23 cellular contexts compared by ENCODE assay signal in the genomic region with DNA sequence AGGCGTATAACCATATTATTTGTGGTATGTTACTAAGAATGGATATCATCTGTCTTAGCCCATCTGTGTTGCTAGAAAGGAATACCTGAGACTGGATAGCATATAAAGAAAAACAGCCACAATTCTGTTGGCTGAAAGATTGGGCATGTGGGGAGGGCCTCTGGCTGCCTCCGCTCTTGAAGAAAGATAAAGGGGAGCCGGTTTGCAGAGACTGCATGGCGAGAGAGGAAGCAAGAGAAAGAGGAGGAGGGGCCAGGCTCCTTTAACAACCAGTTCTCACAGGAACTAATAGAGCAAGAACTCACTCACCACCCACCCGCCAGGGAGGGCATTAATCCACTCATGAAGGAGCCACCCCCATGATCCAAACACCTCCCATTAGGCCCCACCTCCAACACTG.
"Had no signal": no experiment of that assay in that cellular context is flagged by ENCODE, and none has a peak within 500 bp of the region (broad histone marks: within the 10 kb centered on the region; RNA-seq: fewer than 3 reads in every experiment).

No MANE protein-coding gene starts in this region.

- H2AFZ ChIP-seq: parathyroid adenoma had no signal

- H3K4me3 ChIP-seq: esophagus muscularis mucosa, gastrocnemius medialis, heart right ventricle, prostate gland, right lobe of liver, suprapubic skin, thyroid gland had no signal

- DNase-seq: effector memory CD8-positive, alpha-beta T cell; gastrocnemius medialis; heart right ventricle; kidney glomerular epithelial cell; mammary epithelial cell; natural killer cell; occipital lobe; right lobe of liver; stimulated activated CD4-positive, alpha-beta T cell treated with anti-CD3 and anti-CD28 coated beads, Interleukin-4, amount 100 ng/mL, for 1 hour; stimulated activated CD8-positive, alpha-beta memory T cell treated with anti-CD3 and anti-CD28 coated beads, Interleukin-4, amount 100 ng/mL, for 48 hours; stimulated activated naive CD8-positive, alpha-beta T cell treated with anti-CD3 and anti-CD28 coated beads, Interleukin-15, Interleukin-2, amounts not matched to agents 100 U/mL and 50 U/mL, for 24 hours; thyroid gland had no signal

- H3K27me3 Mint-ChIP-seq: effector memory CD8-positive, alpha-beta T cell; type B pancreatic cell had no signal

- H3K4me3 Mint-ChIP-seq: dendritic cell treated with granulocyte-macrophage colony-stimulating factor and Interleukin-4, amounts not matched to agents 40 ng/mL and 50 ng/mL, for 4 days; effector memory CD8-positive, alpha-beta T cell; mesothelial cell of epicardium; natural killer cell; neural crest cell; stimulated activated effector memory CD8-positive, alpha-beta T cell treated with anti-CD3 and anti-CD28 coated beads, Interleukin-12 subunit alpha, Interleukin-12 subunit beta, amount 100 ng/mL, for 72 hours; type B pancreatic cell had no signal

- H3K36me3 ChIP-seq: esophagus muscularis mucosa, gastrocnemius medialis, heart right ventricle, prostate gland, right lobe of liver, suprapubic skin, thyroid gland had no signal

- H3K9ac ChIP-seq: parathyroid adenoma had no signal

- H3K9me3 ChIP-seq: esophagus muscularis mucosa, gastrocnemius medialis, prostate gland, right lobe of liver, suprapubic skin, thyroid gland had no signal

- H3K27me3 ChIP-seq: esophagus muscularis mucosa, gastrocnemius medialis, heart right ventricle, right lobe of liver, suprapubic skin, thyroid gland had no signal

- H3K4me1 ChIP-seq: esophagus muscularis mucosa, gastrocnemius medialis, heart right ventricle, parathyroid adenoma, prostate gland, right lobe of liver, suprapubic skin, thyroid gland had no signal

- H3K4me1 Mint-ChIP-seq: natural killer cell; stimulated activated effector memory CD8-positive, alpha-beta T cell treated with anti-CD3 and anti-CD28 coated beads, Interleukin-12 subunit alpha, Interleukin-12 subunit beta, amount 100 ng/mL, for 72 hours had no signal

- H3K27ac ChIP-seq: epithelial cell of prostate, esophagus muscularis mucosa, gastrocnemius medialis, heart right ventricle, parathyroid adenoma, prostate gland, right lobe of liver, suprapubic skin, thyroid gland had no signal

- H3K36me3 Mint-ChIP-seq: mesothelial cell of epicardium; natural killer cell; stimulated activated effector memory CD8-positive, alpha-beta T cell treated with anti-CD3 and anti-CD28 coated beads, Interleukin-12 subunit alpha, Interleukin-12 subunit beta, amount 100 ng/mL, for 72 hours; type B pancreatic cell had no signal

- H3K27ac Mint-ChIP-seq: dendritic cell treated with granulocyte-macrophage colony-stimulating factor and Interleukin-4, amounts not matched to agents 40 ng/mL and 50 ng/mL, for 4 days; effector memory CD8-positive, alpha-beta T cell; mesothelial cell of epicardium; natural killer cell; stimulated activated effector memory CD8-positive, alpha-beta T cell treated with anti-CD3 and anti-CD28 coated beads, Interleukin-12 subunit alpha, Interleukin-12 subunit beta, amount 100 ng/mL, for 72 hours; type B pancreatic cell had no signal

- H3K9me3 Mint-ChIP-seq: dendritic cell treated with granulocyte-macrophage colony-stimulating factor and Interleukin-4, amounts not matched to agents 40 ng/mL and 50 ng/mL, for 4 days; effector memory CD8-positive, alpha-beta T cell; natural killer cell; neural crest cell; stimulated activated effector memory CD8-positive, alpha-beta T cell treated with anti-CD3 and anti-CD28 coated beads, Interleukin-12 subunit alpha, Interleukin-12 subunit beta, amount 100 ng/mL, for 72 hours; type B pancreatic cell had no signal

- ATAC-seq: effector memory CD8-positive, alpha-beta T cell; gastrocnemius medialis; heart right ventricle; left lobe of liver; natural killer cell; right lobe of liver; stimulated activated effector memory CD8-positive, alpha-beta T cell treated with anti-CD3 and anti-CD28 coated beads, Interleukin-12 subunit alpha, Interleukin-12 subunit beta, amount 100 ng/mL, for 72 hours; stimulated activated naive CD8-positive, alpha-beta T cell treated with anti-CD3 and anti-CD28 coated beads, Interleukin-15, Interleukin-2, amounts not matched to agents 100 U/mL and 50 U/mL, for 24 hours had no signal
